9 cellular contexts compared by ENCODE assay signal in genomic region chr5:151721087-151721646, GRCh38. TPM values are rescaled to one million over a fixed set of nuclear protein-coding genes. Genes with fewer than 3 reads are reported as not detected.
DNase-seq lines count a peak whose midpoint lies in the region; ATAC-seq and TF ChIP-seq lines count a peak whose summit lies in the region.
"Had no signal": no experiment of that assay in that cellular context is flagged by ENCODE, and none has a peak within 500 bp of the region (broad histone marks: within the 10 kb centered on the region; RNA-seq: fewer than 3 reads in every experiment).

No MANE protein-coding gene starts in this region.

- H3K27ac Mint-ChIP-seq in activated T-helper 2 cell treated with anti-CD3 and anti-CD28 coated beads, Interferon-gamma antibody, Interleukin-2, Interleukin-4, amounts not matched to agents 10 μg/mL and 5 μg/mL and 100 μg/mL, durations not matched to agents 14 hours and 24 hours and 36 hours = peak overlapping the region; percentile 57

- no peaks in the 10 kb centered on the region for H3K36me3 ChIP-seq in GM06990 (ENCODE audit: control insufficient read depth, insufficient read depth, low read length)

- 84% methylated on average over 3 of the region's 3 CpGs for WGBS in right cardiac atrium

- H3K27me3 Mint-ChIP-seq in activated T-helper 2 cell treated with anti-CD3 and anti-CD28 coated beads, Interferon-gamma antibody, Interleukin-2, Interleukin-4, amounts not matched to agents 10 μg/mL and 5 μg/mL and 100 μg/mL, durations not matched to agents 14 hours and 24 hours and 36 hours (ENCODE audit: low read depth) = no peaks in the 10 kb centered on the region

- DNase-seq in GM06990 (ENCODE audit: extremely low read depth, insufficient read length) (peak; percentile 77), ureter (ENCODE audit: low spot score) (no peak), NCI-H69 (lab: John Stamatoyannopoulos, UW) (no peak), right cardiac atrium (no peak), anterior cingulate cortex (lab: John Stamatoyannopoulos, UW) (no peak)
- no peak for DNase-seq in activated T-helper 2 cell treated with anti-CD3 and anti-CD28 coated beads, Interferon-gamma antibody, Interleukin-2, Interleukin-4, amounts not matched to agents 10 μg/mL and 5 μg/mL and 100 μg/mL, durations not matched to agents 14 hours and 24 hours and 36 hours (ENCODE audit: low spot score)
- DNase-seq: OCI-M1 had no signal

- H3K4me3 ChIP-seq in GM06990 (replicated peaks; ENCODE audit: low read depth, low read length) = no peak overlapping the region
- H3K4me3 ChIP-seq in right cardiac atrium (ENCODE audit: low read length) = no peak overlapping the region

- H3K36me3 Mint-ChIP-seq in activated T-helper 2 cell treated with anti-CD3 and anti-CD28 coated beads, Interferon-gamma antibody, Interleukin-2, Interleukin-4, amounts not matched to agents 10 μg/mL and 5 μg/mL and 100 μg/mL, durations not matched to agents 14 hours and 24 hours and 36 hours (ENCODE audit: low read depth) = no peaks in the 10 kb centered on the region

- no peak overlapping the region for H3K4me3 Mint-ChIP-seq in activated T-helper 2 cell treated with anti-CD3 and anti-CD28 coated beads, Interferon-gamma antibody, Interleukin-2, Interleukin-4, amounts not matched to agents 10 μg/mL and 5 μg/mL and 100 μg/mL, durations not matched to agents 14 hours and 24 hours and 36 hours (ENCODE audit: low read depth)

- intact Hi-C loops in activated T-helper 2 cell treated with anti-CD3 and anti-CD28 coated beads, Interferon-gamma antibody, Interleukin-2, Interleukin-4, amounts not matched to agents 10 μg/mL and 5 μg/mL and 100 μg/mL, durations not matched to agents 14 hours and 24 hours and 36 hours (cut with micrococcal nuclease) = no loop called here
- intact Hi-C loops in right cardiac atrium (cut with DNase I) = loop anchor here in 1 of 4 donors (5.0 kb wide), 1 partner anchor 64 kb away; no protein-coding TSS in a partner anchor

- H3K4me1 ChIP-seq in right cardiac atrium (ENCODE audit: control insufficient read depth, insufficient read depth, low read length) = peaks cover 12% of the 10 kb centered on the region

- peak; percentile 39 for TF ChIP-seq CTCF in GM06990 (IDR thresholded peaks at IDR 0.05; ENCODE audit: insufficient read depth, low read length, poor library complexity, severe bottlenecking)

- H3K9me3 Mint-ChIP-seq in activated T-helper 2 cell treated with anti-CD3 and anti-CD28 coated beads, Interferon-gamma antibody, Interleukin-2, Interleukin-4, amounts not matched to agents 10 μg/mL and 5 μg/mL and 100 μg/mL, durations not matched to agents 14 hours and 24 hours and 36 hours = no peaks in the 10 kb centered on the region

- peak; percentile 75 for ATAC-seq in GM19372 (IDR thresholded peaks at IDR 0.05; ENCODE audit: low read depth, unreplicated experiment)
- ATAC-seq in HG03095 (IDR thresholded peaks at IDR 0.05; ENCODE audit: unreplicated experiment) = peak; percentile 83
- ATAC-seq in right cardiac atrium = no peak

- H3K27me3 ChIP-seq in GM06990 (replicated peaks; ENCODE audit: control insufficient read depth, insufficient read depth, low read length) (no peaks in the 10 kb centered on the region), right cardiac atrium (ENCODE audit: control insufficient read depth, insufficient read depth) (no peaks in the 10 kb centered on the region)

- no peaks in the 10 kb centered on the region for H3K9me3 ChIP-seq in right cardiac atrium (ENCODE audit: control insufficient read depth, low read length)

- no peak overlapping the region for H3K27ac ChIP-seq in right cardiac atrium (ENCODE audit: low read length)

- H3K4me1 Mint-ChIP-seq in activated T-helper 2 cell treated with anti-CD3 and anti-CD28 coated beads, Interferon-gamma antibody, Interleukin-2, Interleukin-4, amounts not matched to agents 10 μg/mL and 5 μg/mL and 100 μg/mL, durations not matched to agents 14 hours and 24 hours and 36 hours (ENCODE audit: low read depth) = peaks cover 8% of the 10 kb centered on the region

RNA-seq across cellular contexts. Expression of gene SPARC, which starts 34.5 kb away (rescaled TPM):
- total RNA-seq in activated T-helper 2 cell treated with anti-CD3 and anti-CD28 coated beads, Interferon-gamma antibody, Interleukin-2, Interleukin-4, amounts not matched to agents 10 μg/mL and 5 μg/mL and 100 μg/mL, durations not matched to agents 14 hours and 24 hours and 36 hours = 0.43 TPM in 1 of 2 replicates, not detected in the other
- 483 TPM for total RNA-seq in ureter
- 100 to 1,000 TPM; 440 to 896 (median 629) TPM for total RNA-seq in right cardiac atrium
- 301 TPM for polyA plus RNA-seq in right cardiac atrium

RNA-seq across cellular contexts. Expression of gene ATOX1, which starts 37.3 kb away (rescaled TPM):
- 69.8 and 82.8 TPM in 2 replicates for total RNA-seq in activated T-helper 2 cell treated with anti-CD3 and anti-CD28 coated beads, Interferon-gamma antibody, Interleukin-2, Interleukin-4, amounts not matched to agents 10 μg/mL and 5 μg/mL and 100 μg/mL, durations not matched to agents 14 hours and 24 hours and 36 hours
- total RNA-seq in ureter (88.6 TPM), right cardiac atrium (10 to 100 TPM; 61.0 to 80.3 (median 75.1) TPM)
- 135 TPM for polyA plus RNA-seq in right cardiac atrium

RNA-seq across cellular contexts. Expression of gene G3BP1, which starts 50.6 kb away (rescaled TPM):
- 296 and 312 TPM in 2 replicates for total RNA-seq in activated T-helper 2 cell treated with anti-CD3 and anti-CD28 coated beads, Interferon-gamma antibody, Interleukin-2, Interleukin-4, amounts not matched to agents 10 μg/mL and 5 μg/mL and 100 μg/mL, durations not matched to agents 14 hours and 24 hours and 36 hours
- 209 TPM for total RNA-seq in ureter
- 100 to 1,000 TPM in 3 of 4 donors, 10 to 100 TPM in 1; 94.8 to 121 (median 112) TPM for total RNA-seq in right cardiac atrium
- 25.5 TPM for polyA plus RNA-seq in right cardiac atrium

Comparison
In these comparisons a context has a peak if more than half of its experiments do, and no peak if none do; other contexts are left out.
1. ATAC-seq: peak in GM19372 (single experiment) and HG03095 (single experiment); none in right cardiac atrium (0 of 2).
2. RNA of gene SPARC, which starts 34.5 kb away (total RNA-seq): 440 to 896 TPM in right cardiac atrium and 483 TPM in ureter (single experiment); 0.43 TPM in activated T-helper 2 cell treated with anti-CD3 and anti-CD28 coated beads, Interferon-gamma antibody, Interleukin-2, Interleukin-4, amounts not matched to agents 10 μg/mL and 5 μg/mL and 100 μg/mL, durations not matched to agents 14 hours and 24 hours and 36 hours; every median in the first group is over 100 times any median in the second.